In the genomic region with DNA sequence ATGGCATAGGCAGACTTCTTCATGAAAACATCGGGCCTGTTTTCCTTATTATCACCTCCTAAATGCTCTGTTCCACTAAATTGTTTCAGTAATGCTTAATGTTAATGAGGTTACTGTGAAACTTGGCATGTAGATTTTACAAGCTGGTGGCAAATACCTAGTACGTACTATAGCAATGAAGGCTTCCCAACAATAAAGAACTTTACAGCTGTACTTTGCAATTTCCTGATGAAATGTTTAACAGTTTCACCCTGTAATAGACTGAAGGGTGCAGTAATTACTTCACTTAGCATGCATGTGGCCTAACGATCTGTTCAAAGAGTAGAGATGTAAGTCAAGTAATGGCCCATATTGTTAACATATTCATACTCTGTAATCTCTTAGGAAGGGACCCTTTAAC, we compare ENCODE assay signal across 33 cellular contexts.
"Had no signal": no experiment of that assay in that cellular context is flagged by ENCODE, and none has a peak within 500 bp of the region (broad histone marks: within the 10 kb centered on the region; RNA-seq: fewer than 3 reads in every experiment).

No MANE protein-coding gene starts in this region.

- H3K27ac Mint-ChIP-seq: activated CD4-positive, alpha-beta memory T cell treated with anti-CD3 and anti-CD28 coated beads for 36 hours; activated CD4-positive, alpha-beta T cell treated with anti-CD3 and anti-CD28 coated beads, Interleukin-2, amount 10 ng/mL, durations not matched to agents 24 days and 14 days; activated CD8-positive, alpha-beta memory T cell treated with anti-CD3 and anti-CD28 coated beads, Interleukin-2, amount 10 ng/mL, durations not matched to agents 7 days and 5 days; activated CD8-positive, alpha-beta T cell treated with anti-CD3 and anti-CD28 coated beads, Interleukin-2, amount 10 ng/mL, durations not matched to agents 7 days and 5 days; activated naive CD4-positive, alpha-beta T cell treated with anti-CD3 and anti-CD28 coated beads, Interleukin-2, amount 10 ng/mL, durations not matched to agents 7 days and 5 days; activated naive CD8-positive, alpha-beta T cell treated with anti-CD3 and anti-CD28 coated beads, Interleukin-2, amount 10 ng/mL, durations not matched to agents 7 days and 5 days; brain had no signal

- ATAC-seq: activated CD8-positive, alpha-beta memory T cell treated with anti-CD3 and anti-CD28 coated beads, Interleukin-2, amount 10 ng/mL, durations not matched to agents 7 days and 5 days; activated CD8-positive, alpha-beta T cell treated with anti-CD3 and anti-CD28 coated beads, Interleukin-2, amount 10 ng/mL, durations not matched to agents 7 days and 5 days; activated naive CD4-positive, alpha-beta T cell treated with anti-CD3 and anti-CD28 coated beads, Interleukin-2, amount 50 U/mL, for 72 hours; effector memory CD8-positive, alpha-beta T cell; foreskin keratinocyte; gastrocnemius medialis had no signal

- H3K9me3 ChIP-seq: ascending aorta, breast epithelium, esophagus muscularis mucosa, gastrocnemius medialis, heart left ventricle had no signal

- H3K36me3 ChIP-seq: ascending aorta, breast epithelium, cardiac muscle cell had no signal

- H3K4me1 Mint-ChIP-seq: activated CD4-positive, alpha-beta T cell treated with anti-CD3 and anti-CD28 coated beads, Interleukin-2, amount 10 ng/mL, durations not matched to agents 24 days and 14 days; activated naive CD4-positive, alpha-beta T cell treated with anti-CD3 and anti-CD28 coated beads, Interleukin-2, amount 10 ng/mL, durations not matched to agents 7 days and 5 days had no signal

- H3K36me3 Mint-ChIP-seq: brain had no signal

- H3K9me3 Mint-ChIP-seq: activated CD4-positive, alpha-beta memory T cell treated with anti-CD3 and anti-CD28 coated beads for 36 hours; activated CD4-positive, alpha-beta T cell treated with anti-CD3 and anti-CD28 coated beads, Interleukin-2, amount 10 ng/mL, durations not matched to agents 24 days and 14 days; activated naive CD4-positive, alpha-beta T cell treated with anti-CD3 and anti-CD28 coated beads, Interleukin-2, amount 10 ng/mL, durations not matched to agents 7 days and 5 days; activated naive CD4-positive, alpha-beta T cell treated with anti-CD3 and anti-CD28 coated beads, Interleukin-2, amount 50 U/mL, for 72 hours; activated naive CD8-positive, alpha-beta T cell treated with anti-CD3 and anti-CD28 coated beads, Interleukin-2, amount 10 ng/mL, durations not matched to agents 7 days and 5 days; activated T-helper 1 cell treated with anti-CD3 and anti-CD28 coated beads, Interleukin-12 subunit alpha, Interleukin-12 subunit beta, Interleukin-2, Interleukin-4 antibody, amounts not matched to agents 30 ng/mL and 10 ng/mL and 1 ng/mL, durations not matched to agents 14 hours and 24 hours and 36 hours; brain; effector memory CD8-positive, alpha-beta T cell had no signal

- H3K27me3 ChIP-seq: ascending aorta, breast epithelium, cardiac muscle cell, esophagus muscularis mucosa, foreskin keratinocyte, gastrocnemius medialis, heart left ventricle had no signal

- H3K27me3 Mint-ChIP-seq: activated CD4-positive, alpha-beta memory T cell treated with anti-CD3 and anti-CD28 coated beads for 36 hours; activated CD4-positive, alpha-beta T cell treated with anti-CD3 and anti-CD28 coated beads for 36 hours; activated CD4-positive, alpha-beta T cell treated with anti-CD3 and anti-CD28 coated beads, Interleukin-2, amount 10 ng/mL, durations not matched to agents 24 days and 14 days; activated CD8-positive, alpha-beta memory T cell treated with anti-CD3 and anti-CD28 coated beads, Interleukin-2, amount 10 ng/mL, durations not matched to agents 7 days and 5 days; activated naive CD4-positive, alpha-beta T cell treated with anti-CD3 and anti-CD28 coated beads, Interleukin-2, amount 10 ng/mL, durations not matched to agents 7 days and 5 days; activated naive CD8-positive, alpha-beta T cell treated with anti-CD3 and anti-CD28 coated beads, Interleukin-2, amount 10 ng/mL, durations not matched to agents 7 days and 5 days; brain; effector memory CD8-positive, alpha-beta T cell had no signal

- H3K4me3 ChIP-seq: ascending aorta, breast epithelium, cardiac muscle cell, esophagus muscularis mucosa, gastrocnemius medialis, heart left ventricle had no signal

- H3K27ac ChIP-seq: ascending aorta, breast epithelium, esophagus muscularis mucosa, foreskin keratinocyte, gastrocnemius medialis, heart left ventricle had no signal

- H3K4me3 Mint-ChIP-seq: activated CD4-positive, alpha-beta memory T cell treated with anti-CD3 and anti-CD28 coated beads for 36 hours; activated CD4-positive, alpha-beta T cell treated with anti-CD3 and anti-CD28 coated beads for 36 hours; activated CD4-positive, alpha-beta T cell treated with anti-CD3 and anti-CD28 coated beads, Interleukin-2, amount 10 ng/mL, durations not matched to agents 24 days and 14 days; activated CD8-positive, alpha-beta memory T cell treated with anti-CD3 and anti-CD28 coated beads, Interleukin-2, amount 10 ng/mL, durations not matched to agents 7 days and 5 days; activated CD8-positive, alpha-beta T cell treated with anti-CD3 and anti-CD28 coated beads, Interleukin-2, amount 10 ng/mL, durations not matched to agents 7 days and 5 days; activated naive CD4-positive, alpha-beta T cell treated with anti-CD3 and anti-CD28 coated beads, Interleukin-2, amount 10 ng/mL, durations not matched to agents 7 days and 5 days; activated naive CD8-positive, alpha-beta T cell treated with anti-CD3 and anti-CD28 coated beads, Interleukin-2, amount 10 ng/mL, durations not matched to agents 7 days and 5 days; activated T-helper 1 cell treated with anti-CD3 and anti-CD28 coated beads, Interleukin-12 subunit alpha, Interleukin-12 subunit beta, Interleukin-2, Interleukin-4 antibody, amounts not matched to agents 30 ng/mL and 10 ng/mL and 1 ng/mL, durations not matched to agents 14 hours and 24 hours and 36 hours; brain; effector memory CD8-positive, alpha-beta T cell had no signal

- DNase-seq: activated CD4-positive, alpha-beta memory T cell treated with anti-CD3 and anti-CD28 coated beads for 36 hours; activated CD4-positive, alpha-beta T cell treated with anti-CD3 and anti-CD28 coated beads for 36 hours; activated CD4-positive, alpha-beta T cell treated with anti-CD3 and anti-CD28 coated beads, Interleukin-2, amount 10 ng/mL, durations not matched to agents 24 days and 14 days; activated CD4-positive, CD25-positive, alpha-beta regulatory T cell; activated CD4-positive, CD25-positive, alpha-beta regulatory T cell treated with anti-CD3 and anti-CD28 coated beads, Interleukin-2, amount 50 U/mL, for 72 hours; activated CD8-positive, alpha-beta memory T cell treated with anti-CD3 and anti-CD28 coated beads, Interleukin-2, amount 10 ng/mL, durations not matched to agents 7 days and 5 days; activated CD8-positive, alpha-beta memory T cell treated with anti-CD3 and anti-CD28 coated beads, Interleukin-2, amount 50 U/mL, for 4 hours; activated CD8-positive, alpha-beta T cell treated with anti-CD3 and anti-CD28 coated beads, Interleukin-2, amount 10 ng/mL, durations not matched to agents 7 days and 5 days; activated gamma-delta T cell; activated naive CD4-positive, alpha-beta T cell; activated naive CD4-positive, alpha-beta T cell treated with anti-CD3 and anti-CD28 coated beads, Interleukin-2, amount 10 ng/mL, durations not matched to agents 7 days and 5 days; activated naive CD8-positive, alpha-beta T cell treated with anti-CD3 and anti-CD28 coated beads, Interleukin-2, amount 10 ng/mL, durations not matched to agents 7 days and 5 days; activated T-cell treated with anti-CD3 and anti-CD28 coated beads, Interleukin-2, amount 50 U/mL, for 1 hour; activated T-cell treated with anti-CD3 and anti-CD28 coated beads, Interleukin-2, amount 50 U/mL, for 48 hours; central memory CD4-positive, alpha-beta T cell; cerebellar nuclear complex; cortex of kidney; effector CD4-positive, alpha-beta T cell; effector memory CD8-positive, alpha-beta T cell; erythroblast; foreskin keratinocyte; gastrocnemius medialis; glutamatergic neuron; heart left ventricle; T-helper 1 cell; T-helper 2 cell had no signal

- H3K4me1 ChIP-seq: ascending aorta, breast epithelium, foreskin keratinocyte, gastrocnemius medialis had no signal
